Comparison of ENCODE assay signal across 12 cellular contexts in genomic region chr14:92665699-92666110, GRCh38.
DNase-seq lines count a peak whose midpoint lies in the region; ATAC-seq and TF ChIP-seq lines count a peak whose summit lies in the region.
"Had no signal": no experiment of that assay in that cellular context is flagged by ENCODE, and none has a peak within 500 bp of the region (broad histone marks: within the 10 kb centered on the region; RNA-seq: fewer than 3 reads in every experiment).

No MANE protein-coding gene starts in this region.

- H3K79me1 ChIP-seq in H9 (ENCODE audit: insufficient read depth, low read depth, low read length, poor library complexity, severe bottlenecking), result no peaks in the 10 kb centered on the region

- no peak overlapping the region for H3K23ac ChIP-seq in H9 (ENCODE audit: insufficient read length, low read depth, low read length)

- no peak overlapping the region for H2BK12ac ChIP-seq in H9 (ENCODE audit: insufficient read length, low read depth, low read length)

- no peak overlapping the region for H3K56ac ChIP-seq in H9 (ENCODE audit: insufficient read length, low read depth, low read length)

- no peak overlapping the region for H3K4me2 ChIP-seq in H9 (ENCODE audit: insufficient read depth, insufficient read length, low read length)

- WGBS in H9 (ENCODE audit: extremely low coverage, insufficient read length, low lambda C conversion rate), result no CpG with 5 or more reads among the region's 6 CpGs

- TF ChIP-seq CTCF in H9 (conservative IDR thresholded peaks at IDR 0.05) (no peak), WTC11 (IDR thresholded peaks at IDR 0.05) (no peak)

- H3K27me3 ChIP-seq in H9 (ENCODE audit: insufficient read depth, low read length) (no peaks in the 10 kb centered on the region), layer of hippocampus (ENCODE audit: control insufficient read depth, insufficient read depth, low read length) (no peaks in the 10 kb centered on the region)
- H3K27me3 ChIP-seq: tibial nerve had no signal

- no peak overlapping the region for H4K8ac ChIP-seq in H9 (replicated peaks; ENCODE audit: insufficient read length, low read depth, low read length)

- no peaks in the 10 kb centered on the region for H3K9me3 ChIP-seq in H9 (ENCODE audit: control insufficient read depth, low read depth, low read length)
- H3K9me3 ChIP-seq: tibial nerve had no signal

- no peak overlapping the region for H3K18ac ChIP-seq in H9 (ENCODE audit: insufficient read length, low read depth, low read length)

- no peak overlapping the region for H4K5ac ChIP-seq in H9 (ENCODE audit: insufficient read length, low read depth, low read length)

- no peaks in the 10 kb centered on the region for H4K20me1 ChIP-seq in H9 (ENCODE audit: control insufficient read depth, insufficient read depth, insufficient read length)

- no peak overlapping the region for H2AK5ac ChIP-seq in H9 (ENCODE audit: insufficient read length, low read length)

- no peak overlapping the region for H2BK5ac ChIP-seq in H9 (ENCODE audit: insufficient read length, low read length)

- no peak overlapping the region for H2BK15ac ChIP-seq in H9 (ENCODE audit: low read depth, low read length)

- H3K27ac Mint-ChIP-seq in H9 (peak overlapping the region; percentile 30 to 82 (median 51); a peak in 3 of 7 replicates), WTC11 (no peak overlapping the region)

- H3T11ph ChIP-seq in H9 (ENCODE audit: low read length), result no peak overlapping the region

- no peak overlapping the region for H4K91ac ChIP-seq in H9 (ENCODE audit: insufficient read length, low read depth, low read length)

- H3K4me1 Mint-ChIP-seq in H9 (peaks cover 13 to 17% of the 10 kb centered on the region in 2 experiments), WTC11 (peaks cover 14% of the 10 kb centered on the region)

- no peak overlapping the region for H3K9ac ChIP-seq in H9 (ENCODE audit: extremely low read depth, insufficient read length, low read length)

- H3K4me3 Mint-ChIP-seq in H9 (no peak overlapping the region), WTC11 (no peak overlapping the region)
- H3K4me3 Mint-ChIP-seq: activated CD4-positive, alpha-beta memory T cell treated with anti-CD3 and anti-CD28 coated beads for 36 hours had no signal

- H3K79me2 ChIP-seq in H9 (ENCODE audit: insufficient read depth, low read length), result no peaks in the 10 kb centered on the region

- DNase-seq in AML-193 (lab: John Stamatoyannopoulos, UW) (peak; percentile 73 to 79), H9 (peak; percentile 60), WTC11 (ENCODE audit: low spot score) (no peak), ecto neural progenitor cell (ENCODE audit: low spot score) (no peak), activated gamma-delta T cell (lab: John Stamatoyannopoulos, UW) (no peak), NCI-H2081 (lab: John Stamatoyannopoulos, UW) (no peak)
- DNase-seq: activated CD4-positive, alpha-beta memory T cell treated with anti-CD3 and anti-CD28 coated beads for 36 hours; NCI-H187 treated with DMSO at 0.1 percent for 48 hours had no signal

- no peaks in the 10 kb centered on the region for H3K4me1 ChIP-seq in H9 (ENCODE audit: insufficient read depth, low read length)

- H3K4ac ChIP-seq in H9 (ENCODE audit: low read depth, low read length), result no peak overlapping the region

- no peak overlapping the region for H3K14ac ChIP-seq in H9 (ENCODE audit: insufficient read depth, low read length)

- H3K36me3 Mint-ChIP-seq in H9 (ENCODE audit: insufficient read depth in 1 of 3, low read depth in 3 of 3), result peaks cover 0 to 3% (median 2%) of the 10 kb centered on the region in 3 experiments; a peak in 1 of 7 replicates
- no peaks in the 10 kb centered on the region; the same call in 1 of the 2 replicates for H3K36me3 Mint-ChIP-seq in WTC11

- H3K23me2 ChIP-seq in H9 (ENCODE audit: insufficient read length, low read depth, low read length, poor library complexity, severe bottlenecking), result no peaks in the 10 kb centered on the region

- POLR2A ChIA-PET in WTC11 (lab: Charles Lee), result no interaction called here

- no peak overlapping the region for H2AFZ ChIP-seq in H9 (ENCODE audit: low read length)

- peak; percentile 68 for ATAC-seq in WTC11
- ATAC-seq in GM19463 (IDR thresholded peaks at IDR 0.05; ENCODE audit: unreplicated experiment), result no peak

- CTCF ChIA-PET in WTC11 (lab: Charles Lee), result interaction anchor here (1.5 kb wide), 2 partner anchors 15 to 21 kb away, joined by 3 to 5 read pairs; no protein-coding TSS in a partner anchor

- no peak overlapping the region for H2BK20ac ChIP-seq in H9 (ENCODE audit: low read depth, low read length, poor library complexity, severe bottlenecking)

- H2BK120ac ChIP-seq in H9 (ENCODE audit: low read depth, low read length, poor library complexity, severe bottlenecking), result no peak overlapping the region

- H3K9me3 Mint-ChIP-seq in H9 (no peaks in the 10 kb centered on the region), WTC11 (no peaks in the 10 kb centered on the region)
- H3K9me3 Mint-ChIP-seq: activated CD4-positive, alpha-beta memory T cell treated with anti-CD3 and anti-CD28 coated beads for 36 hours had no signal

- H3K27me3 Mint-ChIP-seq in H9 (ENCODE audit: low read depth) (no peaks in the 10 kb centered on the region), WTC11 (ENCODE audit: low read depth) (no peaks in the 10 kb centered on the region; the same call in 1 of the 2 replicates)
- H3K27me3 Mint-ChIP-seq: activated CD4-positive, alpha-beta memory T cell treated with anti-CD3 and anti-CD28 coated beads for 36 hours had no signal

- H3K27ac ChIP-seq in H9 (ENCODE audit: insufficient read length, low read depth, low read length) (no peak overlapping the region), layer of hippocampus (ENCODE audit: low read depth, low read length) (peak overlapping the region; percentile 35)
- H3K27ac ChIP-seq: epithelial cell of prostate had no signal

TF ChIP-seq in WTC11, 78 proteins besides CTCF, POLR2A, EP300 and RAD21 (continues in another document):
- TF ChIP-seq ZNF138 (CRISPR knock-in tag; conservative IDR thresholded peaks at IDR 0.05) (no peak), ZNF263 (CRISPR knock-in tag; IDR thresholded peaks at IDR 0.05; ENCODE audit: low read depth) (no peak), GTF2I (CRISPR knock-in tag; conservative IDR thresholded peaks at IDR 0.05) (no peak), GABPB1 (CRISPR knock-in tag; IDR thresholded peaks at IDR 0.05) (no peak), ZNF232 (CRISPR knock-in tag; IDR thresholded peaks at IDR 0.05) (no peak), ETV6 (CRISPR knock-in tag; IDR thresholded peaks at IDR 0.05) (no peak), KAT7 (CRISPR knock-in tag; IDR thresholded peaks at IDR 0.05; ENCODE audit: borderline replicate concordance) (no peak), EMX1 (CRISPR knock-in tag; IDR thresholded peaks at IDR 0.05) (no peak)
- TF ChIP-seq, protein P1, sequence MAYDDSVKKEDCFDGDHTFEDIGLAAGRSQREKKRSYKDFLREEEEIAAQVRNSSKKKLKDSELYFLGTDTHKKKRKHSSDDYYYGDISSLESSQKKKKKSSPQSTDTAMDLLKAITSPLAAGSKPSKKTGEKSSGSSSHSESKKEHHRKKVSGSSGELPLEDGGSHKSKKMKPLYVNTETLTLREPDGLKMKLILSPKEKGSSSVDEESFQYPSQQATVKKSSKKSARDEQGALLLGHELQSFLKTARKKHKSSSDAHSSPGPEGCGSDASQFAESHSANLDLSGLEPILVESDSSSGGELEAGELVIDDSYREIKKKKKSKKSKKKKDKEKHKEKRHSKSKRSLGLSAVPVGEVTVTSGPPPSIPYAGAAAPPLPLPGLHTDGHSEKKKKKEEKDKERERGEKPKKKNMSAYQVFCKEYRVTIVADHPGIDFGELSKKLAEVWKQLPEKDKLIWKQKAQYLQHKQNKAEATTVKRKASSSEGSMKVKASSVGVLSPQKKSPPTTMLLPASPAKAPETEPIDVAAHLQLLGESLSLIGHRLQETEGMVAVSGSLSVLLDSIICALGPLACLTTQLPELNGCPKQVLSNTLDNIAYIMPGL (CRISPR knock-in tag; IDR thresholded peaks at IDR 0.05), result no peak
- TF ChIP-seq, protein P2, sequence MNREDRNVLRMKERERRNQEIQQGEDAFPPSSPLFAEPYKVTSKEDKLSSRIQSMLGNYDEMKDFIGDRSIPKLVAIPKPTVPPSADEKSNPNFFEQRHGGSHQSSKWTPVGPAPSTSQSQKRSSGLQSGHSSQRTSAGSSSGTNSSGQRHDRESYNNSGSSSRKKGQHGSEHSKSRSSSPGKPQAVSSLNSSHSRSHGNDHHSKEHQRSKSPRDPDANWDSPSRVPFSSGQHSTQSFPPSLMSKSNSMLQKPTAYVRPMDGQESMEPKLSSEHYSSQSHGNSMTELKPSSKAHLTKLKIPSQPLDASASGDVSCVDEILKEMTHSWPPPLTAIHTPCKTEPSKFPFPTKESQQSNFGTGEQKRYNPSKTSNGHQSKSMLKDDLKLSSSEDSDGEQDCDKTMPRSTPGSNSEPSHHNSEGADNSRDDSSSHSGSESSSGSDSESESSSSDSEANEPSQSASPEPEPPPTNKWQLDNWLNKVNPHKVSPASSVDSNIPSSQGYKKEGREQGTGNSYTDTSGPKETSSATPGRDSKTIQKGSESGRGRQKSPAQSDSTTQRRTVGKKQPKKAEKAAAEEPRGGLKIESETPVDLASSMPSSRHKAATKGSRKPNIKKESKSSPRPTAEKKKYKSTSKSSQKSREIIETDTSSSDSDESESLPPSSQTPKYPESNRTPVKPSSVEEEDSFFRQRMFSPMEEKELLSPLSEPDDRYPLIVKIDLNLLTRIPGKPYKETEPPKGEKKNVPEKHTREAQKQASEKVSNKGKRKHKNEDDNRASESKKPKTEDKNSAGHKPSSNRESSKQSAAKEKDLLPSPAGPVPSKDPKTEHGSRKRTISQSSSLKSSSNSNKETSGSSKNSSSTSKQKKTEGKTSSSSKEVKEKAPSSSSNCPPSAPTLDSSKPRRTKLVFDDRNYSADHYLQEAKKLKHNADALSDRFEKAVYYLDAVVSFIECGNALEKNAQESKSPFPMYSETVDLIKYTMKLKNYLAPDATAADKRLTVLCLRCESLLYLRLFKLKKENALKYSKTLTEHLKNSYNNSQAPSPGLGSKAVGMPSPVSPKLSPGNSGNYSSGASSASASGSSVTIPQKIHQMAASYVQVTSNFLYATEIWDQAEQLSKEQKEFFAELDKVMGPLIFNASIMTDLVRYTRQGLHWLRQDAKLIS (CRISPR knock-in tag; IDR thresholded peaks at IDR 0.05; ENCODE audit: borderline replicate concordance), result no peak

Comparison
In these comparisons a context has a peak if more than half of its experiments do, and no peak if none do; other contexts are left out.
1. DNase-seq: peak in AML-193 (2 of 2) and H9 (single experiment); none in WTC11 (single experiment), ecto neural progenitor cell (single experiment), activated gamma-delta T cell (single experiment) and NCI-H2081 (0 of 2).